ENCODE assay signal across 11 cellular contexts in the genomic region with DNA sequence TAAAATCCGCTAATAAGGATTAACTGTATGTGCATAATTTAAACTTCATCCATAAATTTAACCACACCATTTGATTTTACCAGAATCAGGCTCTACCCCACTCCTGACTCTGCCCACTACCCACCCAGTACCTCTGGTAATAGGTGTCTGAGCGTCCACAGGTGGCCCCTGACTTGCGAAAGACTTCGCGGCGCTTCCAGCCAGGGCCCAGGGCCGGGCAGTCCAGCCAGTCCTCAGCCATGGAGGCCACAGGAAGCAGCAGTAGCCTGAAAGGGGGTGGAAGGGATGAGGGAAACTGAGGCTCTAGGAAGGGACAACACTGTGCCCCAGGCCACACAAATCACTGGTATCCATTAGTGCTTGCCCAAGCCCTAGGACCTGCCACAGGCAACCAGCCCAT. TPM values are rescaled to one million over a fixed set of nuclear protein-coding genes. Genes with fewer than 3 reads are reported as not detected.
A peak's percentile ranks its signal among the peaks of the same experiment; 100 is the strongest.
DNase-seq lines count a peak whose midpoint lies in the region; FAIRE-seq and TF ChIP-seq lines count a peak whose summit lies in the region.
"Had no signal": no experiment of that assay in that cellular context is flagged by ENCODE, and none has a peak within 500 bp of the region (broad histone marks: within the 10 kb centered on the region; RNA-seq: fewer than 3 reads in every experiment).

No MANE protein-coding gene starts in this region.

- BruUV-seq in Caco-2 (replicated peaks; lab: Mats Ljungman, UMichigan) = no TSS peak

- H3K4me2 ChIP-seq in neural cell (ENCODE audit: low read length) = peak overlapping the region; percentile 77

- H3K27ac Mint-ChIP-seq in Caco-2 (ENCODE audit: unreplicated experiment) = peak overlapping the region; percentile 94

- intact Hi-C loops in Caco-2 (cut with micrococcal nuclease; ENCODE audit: unreplicated experiment) = no loop called here

- TF ChIP-seq EP300 in neural cell (conservative IDR thresholded peaks at IDR 0.05; ENCODE audit: poor library complexity, severe bottlenecking) = no peak

- H3K4me3 Mint-ChIP-seq in Caco-2 (ENCODE audit: unreplicated experiment) = peak overlapping the region; percentile 86

- no peaks in the 10 kb centered on the region for H3K9me3 Mint-ChIP-seq in Caco-2 (ENCODE audit: unreplicated experiment)

- H3K9ac ChIP-seq in neural cell (ENCODE audit: low read length) = no peak overlapping the region

- H2AFZ ChIP-seq in neural cell (ENCODE audit: low read depth, low read length) = no peak overlapping the region

- DNase-seq in Caco-2 (no peak), NB4 (ENCODE audit: low read depth) (no peak), choroid plexus epithelial cell (ENCODE audit: low read depth) (no peak), middle frontal gyrus (ENCODE audit: extremely low spot score, low spot score) (no peak), D721Med (ENCODE audit: insufficient read length, low spot score) (no peak), SK-N-DZ (ENCODE audit: low spot score) (no peak), T-helper 9 cell (no peak)
- DNase-seq: activated CD4-positive, alpha-beta T cell treated with anti-CD3 and anti-CD28 coated beads, Interleukin-2, amount 50 U/mL, for 1 hour; NCI-H82 had no signal

- POLR2A ChIA-PET in Caco-2 (lab: Charles Lee) = no interaction called here

- H3K79me2 ChIP-seq in neural cell (replicated peaks; ENCODE audit: insufficient read depth, low read length) = peaks cover 26% of the 10 kb centered on the region

- H3K36me3 Mint-ChIP-seq in Caco-2 (ENCODE audit: insufficient read depth, unreplicated experiment) = peaks cover 26% of the 10 kb centered on the region

- no peaks in the 10 kb centered on the region for H3K9me3 ChIP-seq in Caco-2
- H3K9me3 ChIP-seq in neural cell (ENCODE audit: low read length) = no peaks in the 10 kb centered on the region
- H3K9me3 ChIP-seq: pancreas had no signal

- no peak for TF ChIP-seq CTCF in Caco-2 (IDR thresholded peaks at IDR 0.05; ENCODE audit: insufficient read depth in 1 of 2, low read depth in 1 of 2, low read length in 1 of 2, severe bottlenecking in 1 of 2, unreplicated experiment in 1 of 2)
- no peak for TF ChIP-seq CTCF in NB4 (IDR thresholded peaks at IDR 0.05; ENCODE audit: low read depth, low read length)
- TF ChIP-seq CTCF in choroid plexus epithelial cell (conservative IDR thresholded peaks at IDR 0.05; ENCODE audit: low read depth, low read length) = no peak
- TF ChIP-seq CTCF in neural cell (IDR thresholded peaks at IDR 0.05; ENCODE audit: poor library complexity, severe bottlenecking) = no peak
- TF ChIP-seq CTCF in D721Med (IDR thresholded peaks at IDR 0.05; ENCODE audit: insufficient read depth, missing control alignments) = no peak

- H3K4me1 ChIP-seq in Caco-2 = no peaks in the 10 kb centered on the region

- H3K27me3 Mint-ChIP-seq in Caco-2 (ENCODE audit: insufficient read depth, unreplicated experiment) = no peaks in the 10 kb centered on the region

- no peaks in the 10 kb centered on the region for H3F3A ChIP-seq in neural cell (ENCODE audit: insufficient read depth, low read length, poor library complexity, severe bottlenecking)

- FAIRE-seq in D721Med (lab: Jason Lieb, UNC) = no peak
- FAIRE-seq: pancreas had no signal

- H3K9me2 ChIP-seq in neural cell (ENCODE audit: insufficient read depth, low read length) = no peaks in the 10 kb centered on the region

- H3K27ac ChIP-seq in neural cell (ENCODE audit: low read length) = no peak overlapping the region
- H3K27ac ChIP-seq: pancreas had no signal

- CTCF ChIA-PET in Caco-2 (lab: Charles Lee) = no interaction called here

- H3K36me3 ChIP-seq in Caco-2 (ENCODE audit: control insufficient read depth, insufficient read depth, low read length) (no peaks in the 10 kb centered on the region; the same call in none of the 2 replicates), neural cell (ENCODE audit: insufficient read depth, low read length) (no peaks in the 10 kb centered on the region)

- H4K20me1 ChIP-seq in neural cell (ENCODE audit: insufficient read depth) = no peaks in the 10 kb centered on the region

- TF ChIP-seq POLR2A in NB4 (IDR thresholded peaks at IDR 0.05; ENCODE audit: extremely low read depth, insufficient read length) = no peak

- no peak for TF ChIP-seq RAD21 in neural cell (conservative IDR thresholded peaks at IDR 0.05)

- H3K27me3 ChIP-seq in Caco-2 (replicated peaks; ENCODE audit: control insufficient read depth, insufficient read depth, low read length) (no peaks in the 10 kb centered on the region), neural cell (ENCODE audit: insufficient read depth, low read depth, low read length) (no peaks in the 10 kb centered on the region)
- H3K27me3 ChIP-seq: pancreas had no signal

- peaks cover 12% of the 10 kb centered on the region for H3K4me1 Mint-ChIP-seq in Caco-2 (ENCODE audit: low read depth, unreplicated experiment)

- H3K4me3 ChIP-seq in Caco-2 (ENCODE audit: low read depth, low read length) (0 out of 2 replicates have a peak overlapping the region, but pooled peaks have one; percentile 7), NB4 (ENCODE audit: low read depth, low read length) (peak overlapping the region; percentile 99), choroid plexus epithelial cell (ENCODE audit: low read depth, low read length) (peak overlapping the region; percentile 26), neural cell (ENCODE audit: low read length) (peak overlapping the region; percentile 82)

TF ChIP-seq in neural cell, 6 proteins besides CTCF, POLR2A, EP300 and RAD21:
- TF ChIP-seq POLR2AphosphoS5 (IDR thresholded peaks at IDR 0.05) (no peak), SMC3 (conservative IDR thresholded peaks at IDR 0.05; ENCODE audit: poor library complexity) (no peak), EZH2 (IDR thresholded peaks at IDR 0.05; ENCODE audit: borderline replicate concordance, insufficient read depth, low read length, poor library complexity, severe bottlenecking) (no peak), TAF1 (IDR thresholded peaks at IDR 0.05; ENCODE audit: low read depth) (no peak), MXI1 (conservative IDR thresholded peaks at IDR 0.05; ENCODE audit: poor library complexity, severe bottlenecking) (no peak)
- TF ChIP-seq, protein P1, sequence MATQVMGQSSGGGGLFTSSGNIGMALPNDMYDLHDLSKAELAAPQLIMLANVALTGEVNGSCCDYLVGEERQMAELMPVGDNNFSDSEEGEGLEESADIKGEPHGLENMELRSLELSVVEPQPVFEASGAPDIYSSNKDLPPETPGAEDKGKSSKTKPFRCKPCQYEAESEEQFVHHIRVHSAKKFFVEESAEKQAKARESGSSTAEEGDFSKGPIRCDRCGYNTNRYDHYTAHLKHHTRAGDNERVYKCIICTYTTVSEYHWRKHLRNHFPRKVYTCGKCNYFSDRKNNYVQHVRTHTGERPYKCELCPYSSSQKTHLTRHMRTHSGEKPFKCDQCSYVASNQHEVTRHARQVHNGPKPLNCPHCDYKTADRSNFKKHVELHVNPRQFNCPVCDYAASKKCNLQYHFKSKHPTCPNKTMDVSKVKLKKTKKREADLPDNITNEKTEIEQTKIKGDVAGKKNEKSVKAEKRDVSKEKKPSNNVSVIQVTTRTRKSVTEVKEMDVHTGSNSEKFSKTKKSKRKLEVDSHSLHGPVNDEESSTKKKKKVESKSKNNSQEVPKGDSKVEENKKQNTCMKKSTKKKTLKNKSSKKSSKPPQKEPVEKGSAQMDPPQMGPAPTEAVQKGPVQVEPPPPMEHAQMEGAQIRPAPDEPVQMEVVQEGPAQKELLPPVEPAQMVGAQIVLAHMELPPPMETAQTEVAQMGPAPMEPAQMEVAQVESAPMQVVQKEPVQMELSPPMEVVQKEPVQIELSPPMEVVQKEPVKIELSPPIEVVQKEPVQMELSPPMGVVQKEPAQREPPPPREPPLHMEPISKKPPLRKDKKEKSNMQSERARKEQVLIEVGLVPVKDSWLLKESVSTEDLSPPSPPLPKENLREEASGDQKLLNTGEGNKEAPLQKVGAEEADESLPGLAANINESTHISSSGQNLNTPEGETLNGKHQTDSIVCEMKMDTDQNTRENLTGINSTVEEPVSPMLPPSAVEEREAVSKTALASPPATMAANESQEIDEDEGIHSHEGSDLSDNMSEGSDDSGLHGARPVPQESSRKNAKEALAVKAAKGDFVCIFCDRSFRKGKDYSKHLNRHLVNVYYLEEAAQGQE (IDR thresholded peaks at IDR 0.05; ENCODE audit: borderline replicate concordance) = no peak

RNA-seq across cellular contexts. Expression of a gene that starts 1.6 kb away (rescaled TPM):
- 31.1 and 34.7 TPM in 2 replicates for total RNA-seq in Caco-2 (2022)
- polyA plus RNA-seq in neural cell = 106 and 130 TPM in 2 replicates
- 109 and 112 TPM in 2 replicates for polyA minus RNA-seq in neural cell
- 37.6 and 48.4 TPM in 2 replicates for polyA plus RNA-seq in SK-N-DZ (2014; cell fraction: cytosol; rRNA removed)
- polyA plus RNA-seq in SK-N-DZ (2014; cell fraction: nucleus; rRNA removed) = 129 TPM in 2 replicates

RNA-seq across cellular contexts. Expression of a gene that starts 7.7 kb away (rescaled TPM):
- 37.7 and 41.5 TPM in 2 replicates for total RNA-seq in Caco-2 (2022)
- 99.8 and 133 TPM in 2 replicates for polyA plus RNA-seq in neural cell
- polyA minus RNA-seq in neural cell = 49.5 and 49.9 TPM in 2 replicates
- 47.0 and 69.6 TPM in 2 replicates for polyA plus RNA-seq in SK-N-DZ (2014; cell fraction: cytosol; rRNA removed)
- 301 and 339 TPM in 2 replicates for polyA plus RNA-seq in SK-N-DZ (2014; cell fraction: nucleus; rRNA removed)

RNA-seq across cellular contexts. Expression of a gene that starts 13.5 kb away (rescaled TPM):
- 0.23 TPM in 1 of 2 replicates, not detected in the other for total RNA-seq in Caco-2 (2022)
- 0.26 and 0.64 TPM in 2 replicates for polyA plus RNA-seq in neural cell
- polyA minus RNA-seq in neural cell = 0.58 and 1.9 TPM in 2 replicates
- 0.29 TPM in 1 of 2 replicates, not detected in the other for polyA plus RNA-seq in SK-N-DZ (2014; cell fraction: cytosol; rRNA removed)
- not detected in 2 replicates for polyA plus RNA-seq in SK-N-DZ (2014; cell fraction: nucleus; rRNA removed)

Comparison
In these comparisons a context has a peak if more than half of its experiments do, and no peak if none do; other contexts are left out.
1. H3K4me3 ChIP-seq: peak in every context shown above with its lines; median percentile 99 in NB4; 82 in neural cell; 26 in choroid plexus epithelial cell; 7 in Caco-2.